Comparison of ENCODE assay signal across 1 cellular context in the genomic region with DNA sequence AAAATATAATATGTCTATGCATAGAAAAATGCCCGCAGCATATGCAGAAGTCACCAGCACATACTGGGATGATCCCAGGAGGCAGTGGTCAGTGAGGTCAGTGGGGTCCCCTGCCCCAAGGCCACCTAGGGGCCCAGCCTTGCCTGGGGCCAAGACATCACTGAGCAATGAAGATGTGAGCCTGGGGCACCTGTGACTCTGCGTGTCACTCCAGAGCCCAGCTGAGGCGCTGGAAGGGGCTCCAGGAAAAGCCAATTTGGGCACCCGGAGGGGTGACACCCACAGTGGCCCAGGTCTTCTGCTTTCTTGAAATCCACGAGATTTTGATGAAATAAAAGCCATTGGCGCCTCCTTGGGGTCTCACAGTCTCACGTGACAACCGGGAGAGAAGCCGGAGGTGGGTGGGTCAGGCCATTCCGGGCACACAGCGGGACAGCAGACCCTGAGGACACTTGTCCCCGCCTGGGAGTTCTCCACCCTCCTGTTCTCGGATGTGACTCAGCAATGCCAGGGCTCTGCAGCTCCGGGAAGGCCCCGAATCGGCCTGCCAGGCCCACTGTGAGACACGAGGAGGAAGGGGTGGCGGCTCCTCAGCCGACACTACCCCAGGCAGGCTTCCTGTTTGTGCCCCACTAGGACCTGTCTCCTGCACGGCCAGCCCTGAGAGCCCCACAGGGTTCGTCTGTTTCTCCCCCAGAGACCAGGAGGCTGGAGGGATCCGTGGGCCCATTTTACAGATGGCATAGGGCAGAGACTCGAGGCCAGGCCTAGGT.
TF ChIP-seq lines count a peak whose summit lies in the region.

No MANE protein-coding gene starts in this region.

TF ChIP-seq in HepG2, 621 proteins besides CTCF, POLR2A, EP300 and RAD21 (continued from another document and continues in another):
- TF ChIP-seq, protein P1, sequence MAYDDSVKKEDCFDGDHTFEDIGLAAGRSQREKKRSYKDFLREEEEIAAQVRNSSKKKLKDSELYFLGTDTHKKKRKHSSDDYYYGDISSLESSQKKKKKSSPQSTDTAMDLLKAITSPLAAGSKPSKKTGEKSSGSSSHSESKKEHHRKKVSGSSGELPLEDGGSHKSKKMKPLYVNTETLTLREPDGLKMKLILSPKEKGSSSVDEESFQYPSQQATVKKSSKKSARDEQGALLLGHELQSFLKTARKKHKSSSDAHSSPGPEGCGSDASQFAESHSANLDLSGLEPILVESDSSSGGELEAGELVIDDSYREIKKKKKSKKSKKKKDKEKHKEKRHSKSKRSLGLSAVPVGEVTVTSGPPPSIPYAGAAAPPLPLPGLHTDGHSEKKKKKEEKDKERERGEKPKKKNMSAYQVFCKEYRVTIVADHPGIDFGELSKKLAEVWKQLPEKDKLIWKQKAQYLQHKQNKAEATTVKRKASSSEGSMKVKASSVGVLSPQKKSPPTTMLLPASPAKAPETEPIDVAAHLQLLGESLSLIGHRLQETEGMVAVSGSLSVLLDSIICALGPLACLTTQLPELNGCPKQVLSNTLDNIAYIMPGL (CRISPR knock-in tag; IDR thresholded peaks at IDR 0.05; ENCODE audit: borderline replicate concordance in 1 of 2, low read depth in 1 of 2): peak; percentile 14 to 23; a peak in 1 of 4 replicates
- no peak for TF ChIP-seq ZNF292 (CRISPR knock-in tag; IDR thresholded peaks at IDR 0.05; ENCODE audit: borderline replicate concordance, low read depth)
- TF ChIP-seq PHF8 (CRISPR knock-in tag; IDR thresholded peaks at IDR 0.05): peak; percentile 26; the same call in 1 of the 2 replicates
- TF ChIP-seq, protein P2, sequence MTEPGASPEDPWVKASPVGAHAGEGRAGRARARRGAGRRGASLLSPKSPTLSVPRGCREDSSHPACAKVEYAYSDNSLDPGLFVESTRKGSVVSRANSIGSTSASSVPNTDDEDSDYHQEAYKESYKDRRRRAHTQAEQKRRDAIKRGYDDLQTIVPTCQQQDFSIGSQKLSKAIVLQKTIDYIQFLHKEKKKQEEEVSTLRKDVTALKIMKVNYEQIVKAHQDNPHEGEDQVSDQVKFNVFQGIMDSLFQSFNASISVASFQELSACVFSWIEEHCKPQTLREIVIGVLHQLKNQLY (CRISPR knock-in tag; IDR thresholded peaks at IDR 0.05): no peak
- TF ChIP-seq, protein P3, sequence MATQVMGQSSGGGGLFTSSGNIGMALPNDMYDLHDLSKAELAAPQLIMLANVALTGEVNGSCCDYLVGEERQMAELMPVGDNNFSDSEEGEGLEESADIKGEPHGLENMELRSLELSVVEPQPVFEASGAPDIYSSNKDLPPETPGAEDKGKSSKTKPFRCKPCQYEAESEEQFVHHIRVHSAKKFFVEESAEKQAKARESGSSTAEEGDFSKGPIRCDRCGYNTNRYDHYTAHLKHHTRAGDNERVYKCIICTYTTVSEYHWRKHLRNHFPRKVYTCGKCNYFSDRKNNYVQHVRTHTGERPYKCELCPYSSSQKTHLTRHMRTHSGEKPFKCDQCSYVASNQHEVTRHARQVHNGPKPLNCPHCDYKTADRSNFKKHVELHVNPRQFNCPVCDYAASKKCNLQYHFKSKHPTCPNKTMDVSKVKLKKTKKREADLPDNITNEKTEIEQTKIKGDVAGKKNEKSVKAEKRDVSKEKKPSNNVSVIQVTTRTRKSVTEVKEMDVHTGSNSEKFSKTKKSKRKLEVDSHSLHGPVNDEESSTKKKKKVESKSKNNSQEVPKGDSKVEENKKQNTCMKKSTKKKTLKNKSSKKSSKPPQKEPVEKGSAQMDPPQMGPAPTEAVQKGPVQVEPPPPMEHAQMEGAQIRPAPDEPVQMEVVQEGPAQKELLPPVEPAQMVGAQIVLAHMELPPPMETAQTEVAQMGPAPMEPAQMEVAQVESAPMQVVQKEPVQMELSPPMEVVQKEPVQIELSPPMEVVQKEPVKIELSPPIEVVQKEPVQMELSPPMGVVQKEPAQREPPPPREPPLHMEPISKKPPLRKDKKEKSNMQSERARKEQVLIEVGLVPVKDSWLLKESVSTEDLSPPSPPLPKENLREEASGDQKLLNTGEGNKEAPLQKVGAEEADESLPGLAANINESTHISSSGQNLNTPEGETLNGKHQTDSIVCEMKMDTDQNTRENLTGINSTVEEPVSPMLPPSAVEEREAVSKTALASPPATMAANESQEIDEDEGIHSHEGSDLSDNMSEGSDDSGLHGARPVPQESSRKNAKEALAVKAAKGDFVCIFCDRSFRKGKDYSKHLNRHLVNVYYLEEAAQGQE (IDR thresholded peaks at IDR 0.05; ENCODE audit: borderline replicate concordance in 1 of 2, low read depth in 1 of 2, low read length in 2 of 2): no peak
- no peak for TF ChIP-seq ZNF224 (CRISPR knock-in tag; IDR thresholded peaks at IDR 0.05)
- TF ChIP-seq, protein P4, sequence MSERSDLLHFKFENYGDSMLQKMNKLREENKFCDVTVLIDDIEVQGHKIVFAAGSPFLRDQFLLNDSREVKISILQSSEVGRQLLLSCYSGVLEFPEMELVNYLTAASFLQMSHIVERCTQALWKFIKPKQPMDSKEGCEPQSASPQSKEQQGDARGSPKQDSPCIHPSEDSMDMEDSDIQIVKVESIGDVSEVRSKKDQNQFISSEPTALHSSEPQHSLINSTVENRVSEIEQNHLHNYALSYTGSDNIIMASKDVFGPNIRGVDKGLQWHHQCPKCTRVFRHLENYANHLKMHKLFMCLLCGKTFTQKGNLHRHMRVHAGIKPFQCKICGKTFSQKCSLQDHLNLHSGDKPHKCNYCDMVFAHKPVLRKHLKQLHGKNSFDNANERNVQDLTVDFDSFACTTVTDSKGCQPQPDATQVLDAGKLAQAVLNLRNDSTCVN (CRISPR knock-in tag; IDR thresholded peaks at IDR 0.05; ENCODE audit: borderline replicate concordance): 0 out of 2 replicates have a peak, but pooled peaks have one; percentile 21
- TF ChIP-seq ZNF354B (CRISPR knock-in tag; IDR thresholded peaks at IDR 0.05): no peak
- TF ChIP-seq HNRNPL (IDR thresholded peaks at IDR 0.05; ENCODE audit: low read depth, low read length): peak; percentile 80
- no peak for TF ChIP-seq CREB1 (IDR thresholded peaks at IDR 0.05)
- no peak for TF ChIP-seq CREB1 (CRISPR knock-in tag; IDR thresholded peaks at IDR 0.05)
- TF ChIP-seq, protein P5, sequence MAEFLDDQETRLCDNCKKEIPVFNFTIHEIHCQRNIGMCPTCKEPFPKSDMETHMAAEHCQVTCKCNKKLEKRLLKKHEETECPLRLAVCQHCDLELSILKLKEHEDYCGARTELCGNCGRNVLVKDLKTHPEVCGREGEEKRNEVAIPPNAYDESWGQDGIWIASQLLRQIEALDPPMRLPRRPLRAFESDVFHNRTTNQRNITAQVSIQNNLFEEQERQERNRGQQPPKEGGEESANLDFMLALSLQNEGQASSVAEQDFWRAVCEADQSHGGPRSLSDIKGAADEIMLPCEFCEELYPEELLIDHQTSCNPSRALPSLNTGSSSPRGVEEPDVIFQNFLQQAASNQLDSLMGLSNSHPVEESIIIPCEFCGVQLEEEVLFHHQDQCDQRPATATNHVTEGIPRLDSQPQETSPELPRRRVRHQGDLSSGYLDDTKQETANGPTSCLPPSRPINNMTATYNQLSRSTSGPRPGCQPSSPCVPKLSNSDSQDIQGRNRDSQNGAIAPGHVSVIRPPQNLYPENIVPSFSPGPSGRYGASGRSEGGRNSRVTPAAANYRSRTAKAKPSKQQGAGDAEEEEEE (CRISPR knock-in tag; IDR thresholded peaks at IDR 0.05; ENCODE audit: borderline replicate concordance): no peak
- TF ChIP-seq HOXD1 (CRISPR knock-in tag; IDR thresholded peaks at IDR 0.05): no peak
- TF ChIP-seq ZFP90 (CRISPR knock-in tag; IDR thresholded peaks at IDR 0.05; ENCODE audit: borderline replicate concordance): 0 out of 2 replicates have a peak, but pooled peaks have one; percentile 57
- peak; percentile 63; the same call in 1 of the 2 replicates for TF ChIP-seq NFE2 (CRISPR knock-in tag; IDR thresholded peaks at IDR 0.05)
- no peak for TF ChIP-seq ZNF883 (CRISPR knock-in tag; IDR thresholded peaks at IDR 0.05; ENCODE audit: not compliant biosample characterization)
- TF ChIP-seq, protein P6, sequence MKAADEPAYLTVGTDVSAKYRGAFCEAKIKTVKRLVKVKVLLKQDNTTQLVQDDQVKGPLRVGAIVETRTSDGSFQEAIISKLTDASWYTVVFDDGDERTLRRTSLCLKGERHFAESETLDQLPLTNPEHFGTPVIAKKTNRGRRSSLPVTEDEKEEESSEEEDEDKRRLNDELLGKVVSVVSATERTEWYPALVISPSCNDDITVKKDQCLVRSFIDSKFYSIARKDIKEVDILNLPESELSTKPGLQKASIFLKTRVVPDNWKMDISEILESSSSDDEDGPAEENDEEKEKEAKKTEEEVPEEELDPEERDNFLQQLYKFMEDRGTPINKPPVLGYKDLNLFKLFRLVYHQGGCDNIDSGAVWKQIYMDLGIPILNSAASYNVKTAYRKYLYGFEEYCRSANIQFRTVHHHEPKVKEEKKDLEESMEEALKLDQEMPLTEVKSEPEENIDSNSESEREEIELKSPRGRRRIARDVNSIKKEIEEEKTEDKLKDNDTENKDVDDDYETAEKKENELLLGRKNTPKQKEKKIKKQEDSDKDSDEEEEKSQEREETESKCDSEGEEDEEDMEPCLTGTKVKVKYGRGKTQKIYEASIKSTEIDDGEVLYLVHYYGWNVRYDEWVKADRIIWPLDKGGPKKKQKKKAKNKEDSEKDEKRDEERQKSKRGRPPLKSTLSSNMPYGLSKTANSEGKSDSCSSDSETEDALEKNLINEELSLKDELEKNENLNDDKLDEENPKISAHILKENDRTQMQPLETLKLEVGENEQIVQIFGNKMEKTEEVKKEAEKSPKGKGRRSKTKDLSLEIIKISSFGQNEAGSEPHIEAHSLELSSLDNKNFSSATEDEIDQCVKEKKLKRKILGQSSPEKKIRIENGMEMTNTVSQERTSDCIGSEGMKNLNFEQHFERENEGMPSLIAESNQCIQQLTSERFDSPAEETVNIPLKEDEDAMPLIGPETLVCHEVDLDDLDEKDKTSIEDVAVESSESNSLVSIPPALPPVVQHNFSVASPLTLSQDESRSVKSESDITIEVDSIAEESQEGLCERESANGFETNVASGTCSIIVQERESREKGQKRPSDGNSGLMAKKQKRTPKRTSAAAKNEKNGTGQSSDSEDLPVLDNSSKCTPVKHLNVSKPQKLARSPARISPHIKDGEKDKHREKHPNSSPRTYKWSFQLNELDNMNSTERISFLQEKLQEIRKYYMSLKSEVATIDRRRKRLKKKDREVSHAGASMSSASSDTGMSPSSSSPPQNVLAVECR (CRISPR knock-in tag; IDR thresholded peaks at IDR 0.05; ENCODE audit: borderline replicate concordance): no peak
- TF ChIP-seq, protein P7, sequence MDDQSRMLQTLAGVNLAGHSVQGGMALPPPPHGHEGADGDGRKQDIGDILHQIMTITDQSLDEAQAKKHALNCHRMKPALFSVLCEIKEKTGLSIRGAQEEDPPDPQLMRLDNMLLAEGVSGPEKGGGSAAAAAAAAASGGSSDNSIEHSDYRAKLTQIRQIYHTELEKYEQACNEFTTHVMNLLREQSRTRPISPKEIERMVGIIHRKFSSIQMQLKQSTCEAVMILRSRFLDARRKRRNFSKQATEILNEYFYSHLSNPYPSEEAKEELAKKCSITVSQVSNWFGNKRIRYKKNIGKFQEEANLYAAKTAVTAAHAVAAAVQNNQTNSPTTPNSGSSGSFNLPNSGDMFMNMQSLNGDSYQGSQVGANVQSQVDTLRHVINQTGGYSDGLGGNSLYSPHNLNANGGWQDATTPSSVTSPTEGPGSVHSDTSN (CRISPR knock-in tag; IDR thresholded peaks at IDR 0.05; ENCODE audit: borderline replicate concordance): no peak
- no peak for TF ChIP-seq ISL2 (CRISPR knock-in tag; IDR thresholded peaks at IDR 0.05)
- TF ChIP-seq YEATS4 (CRISPR knock-in tag; IDR thresholded peaks at IDR 0.05; ENCODE audit: borderline replicate concordance): 0 out of 2 replicates have a peak, but pooled peaks have one; percentile 1
- no peak for TF ChIP-seq SRY (CRISPR knock-in tag; IDR thresholded peaks at IDR 0.05)
- no peak for TF ChIP-seq SOX6 (IDR thresholded peaks at IDR 0.05)
- TF ChIP-seq SOX6 (CRISPR knock-in tag; IDR thresholded peaks at IDR 0.05): 0 out of 2 replicates have a peak, but pooled peaks have one; percentile 11
- TF ChIP-seq, protein P8, sequence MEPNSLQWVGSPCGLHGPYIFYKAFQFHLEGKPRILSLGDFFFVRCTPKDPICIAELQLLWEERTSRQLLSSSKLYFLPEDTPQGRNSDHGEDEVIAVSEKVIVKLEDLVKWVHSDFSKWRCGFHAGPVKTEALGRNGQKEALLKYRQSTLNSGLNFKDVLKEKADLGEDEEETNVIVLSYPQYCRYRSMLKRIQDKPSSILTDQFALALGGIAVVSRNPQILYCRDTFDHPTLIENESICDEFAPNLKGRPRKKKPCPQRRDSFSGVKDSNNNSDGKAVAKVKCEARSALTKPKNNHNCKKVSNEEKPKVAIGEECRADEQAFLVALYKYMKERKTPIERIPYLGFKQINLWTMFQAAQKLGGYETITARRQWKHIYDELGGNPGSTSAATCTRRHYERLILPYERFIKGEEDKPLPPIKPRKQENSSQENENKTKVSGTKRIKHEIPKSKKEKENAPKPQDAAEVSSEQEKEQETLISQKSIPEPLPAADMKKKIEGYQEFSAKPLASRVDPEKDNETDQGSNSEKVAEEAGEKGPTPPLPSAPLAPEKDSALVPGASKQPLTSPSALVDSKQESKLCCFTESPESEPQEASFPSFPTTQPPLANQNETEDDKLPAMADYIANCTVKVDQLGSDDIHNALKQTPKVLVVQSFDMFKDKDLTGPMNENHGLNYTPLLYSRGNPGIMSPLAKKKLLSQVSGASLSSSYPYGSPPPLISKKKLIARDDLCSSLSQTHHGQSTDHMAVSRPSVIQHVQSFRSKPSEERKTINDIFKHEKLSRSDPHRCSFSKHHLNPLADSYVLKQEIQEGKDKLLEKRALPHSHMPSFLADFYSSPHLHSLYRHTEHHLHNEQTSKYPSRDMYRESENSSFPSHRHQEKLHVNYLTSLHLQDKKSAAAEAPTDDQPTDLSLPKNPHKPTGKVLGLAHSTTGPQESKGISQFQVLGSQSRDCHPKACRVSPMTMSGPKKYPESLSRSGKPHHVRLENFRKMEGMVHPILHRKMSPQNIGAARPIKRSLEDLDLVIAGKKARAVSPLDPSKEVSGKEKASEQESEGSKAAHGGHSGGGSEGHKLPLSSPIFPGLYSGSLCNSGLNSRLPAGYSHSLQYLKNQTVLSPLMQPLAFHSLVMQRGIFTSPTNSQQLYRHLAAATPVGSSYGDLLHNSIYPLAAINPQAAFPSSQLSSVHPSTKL (CRISPR knock-in tag; IDR thresholded peaks at IDR 0.05): peak; percentile 17; the same call in 1 of the 2 replicates
- TF ChIP-seq FOXJ3 (CRISPR knock-in tag; IDR thresholded peaks at IDR 0.05; ENCODE audit: borderline replicate concordance): no peak
- no peak for TF ChIP-seq ZNF577 (CRISPR knock-in tag; IDR thresholded peaks at IDR 0.05; ENCODE audit: borderline replicate concordance, low read depth)
